Comparison of ENCODE assay signal across 9 cellular contexts in the genomic region with DNA sequence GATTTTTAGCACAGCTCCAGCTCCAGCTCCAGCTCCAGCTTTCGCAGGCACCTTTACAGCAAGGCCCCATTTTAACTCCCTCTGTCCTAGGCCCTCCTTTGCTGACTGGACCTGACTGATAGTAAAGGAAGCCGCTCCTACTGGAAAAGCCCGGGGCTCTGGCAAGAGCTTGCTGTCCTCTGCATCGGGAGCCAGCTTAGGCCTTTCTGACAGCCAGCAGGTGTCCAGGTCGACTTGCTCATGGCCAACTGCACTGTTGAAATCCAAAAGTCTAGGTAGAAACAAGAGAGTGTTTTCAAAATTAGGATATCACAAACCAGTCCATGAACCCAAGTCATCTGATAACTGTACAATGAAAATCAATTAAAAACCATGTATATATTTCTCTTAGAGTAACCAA.
"Had no signal": no experiment of that assay in that cellular context is flagged by ENCODE, and none has a peak within 500 bp of the region (broad histone marks: within the 10 kb centered on the region; RNA-seq: fewer than 3 reads in every experiment).

No MANE protein-coding gene starts in this region.

- H3K27ac ChIP-seq: GM23248, HL-60 had no signal

- H3K4me1 ChIP-seq: HAP-1 had no signal

- H3K36me3 ChIP-seq: HAP-1 had no signal

- DNase-seq: GM23248, GOT3, H7, HFFc6, KBM-7 had no signal

- ATAC-seq: HCT116, HepG2 had no signal

- H3K4me3 ChIP-seq: GM23248, HAP-1 had no signal
